18 cellular contexts compared by ENCODE assay signal in genomic region chr12:40947812-40948211, GRCh38.
A peak's percentile ranks its signal among the peaks of the same experiment; 100 is the strongest.
DNase-seq lines count a peak whose midpoint lies in the region; TF ChIP-seq lines count a peak whose summit lies in the region.
"Had no signal": no experiment of that assay in that cellular context is flagged by ENCODE, and none has a peak within 500 bp of the region (broad histone marks: within the 10 kb centered on the region; RNA-seq: fewer than 3 reads in every experiment).

No MANE protein-coding gene starts in this region.

- intact Hi-C loops in stomach (cut with DNase I; ENCODE audit: low total_unique reads): loop anchor here (5.0 kb wide), 1 partner anchor 1079 kb away; no protein-coding TSS in a partner anchor

- no peaks in the 10 kb centered on the region for H4K20me1 ChIP-seq in smooth muscle cell (ENCODE audit: low read depth)

- H3K4me1 ChIP-seq in smooth muscle cell (ENCODE audit: low read depth): no peaks in the 10 kb centered on the region
- H3K4me1 ChIP-seq in stomach: no peaks in the 10 kb centered on the region
- H3K4me1 ChIP-seq: HAP-1, Peyer's patch had no signal

- H3K79me2 ChIP-seq in smooth muscle cell (ENCODE audit: low read depth): no peaks in the 10 kb centered on the region

- no peak overlapping the region for H3K4me3 ChIP-seq in smooth muscle cell
- no peak overlapping the region for H3K4me3 ChIP-seq in stomach
- H3K4me3 ChIP-seq: HAP-1, MG63, Peyer's patch had no signal

- no peak for TF ChIP-seq EP300 in stomach (IDR thresholded peaks at IDR 0.05)

- H3K36me3 ChIP-seq in smooth muscle cell (ENCODE audit: low read depth) (no peaks in the 10 kb centered on the region), stomach (no peaks in the 10 kb centered on the region)
- H3K36me3 ChIP-seq: HAP-1, MG63, Peyer's patch had no signal

- DNase-seq in LoVo (ENCODE audit: low spot score) (peak; percentile 12), astrocyte of the hippocampus (ENCODE audit: low read depth, low spot score) (peak; percentile 40), glomerular visceral epithelial cell (ENCODE audit: extremely low spot score) (peak; percentile 74), smooth muscle cell (lab: John Stamatoyannopoulos, UW; ENCODE audit: unreplicated experiment) (no peak), KBM-7 (no peak), stomach (no peak)
- DNase-seq in stimulated activated CD4-positive, alpha-beta T cell treated with anti-CD3 and anti-CD28 coated beads, Interleukin-15, amount 100 ng/mL, for 24 hours: no peak
- DNase-seq: DMS 273 treated with DMSO at 0.1 percent for 48 hours; GDM1; MG63; NCI-H1092 treated with DMSO at 0.1 percent for 48 hours; NCI-H146; NCI-H2081; NCI-H446 treated with DMSO at 0.1 percent for 48 hours; NCI-H69; NK-92 treated with Interleukin-12 subunit alpha and Interleukin-12 subunit beta, amount 100 ng/mL, for 24 hours; Peyer's patch had no signal

- H3K27ac ChIP-seq in smooth muscle cell (ENCODE audit: low read depth) (peak overlapping the region; percentile 19), stomach (no peak overlapping the region)
- H3K27ac ChIP-seq: Peyer's patch had no signal

- H2AFZ ChIP-seq in smooth muscle cell (ENCODE audit: low read depth): no peak overlapping the region

- no peak overlapping the region for H3K9ac ChIP-seq in smooth muscle cell (ENCODE audit: low read depth)

- no peak for TF ChIP-seq POLR2A in stomach (IDR thresholded peaks at IDR 0.05)

- TF ChIP-seq CTCF in smooth muscle cell (IDR thresholded peaks at IDR 0.05; ENCODE audit: borderline replicate concordance, insufficient read depth, poor library complexity, severe bottlenecking): no peak
- TF ChIP-seq CTCF in stomach (IDR thresholded peaks at IDR 0.05): no peak

- H3F3A ChIP-seq in smooth muscle cell (ENCODE audit: low read depth): no peaks in the 10 kb centered on the region

- H3K4me2 ChIP-seq in smooth muscle cell: peak overlapping the region; percentile 17

- H3K27me3 ChIP-seq in smooth muscle cell (ENCODE audit: low read depth) (no peaks in the 10 kb centered on the region), stomach (no peaks in the 10 kb centered on the region)
- H3K27me3 ChIP-seq: MG63, Peyer's patch had no signal

- in situ Hi-C loops in KBM-7 (cut with MboI; ENCODE audit: low pct_unique_long_range_greater_than_20kb, low sequenced_read_pairs): no loop called here

- WGBS in smooth muscle cell (ENCODE audit: low lambda C conversion rate): 42% methylated on average over 2 of the region's 2 CpGs
- 33 to 51% (median 43%) methylated on average over 2 of the region's 2 CpGs for WGBS in stomach, 5 donors

- H3K9me3 ChIP-seq in smooth muscle cell (replicated peaks; ENCODE audit: low read depth) (no peaks in the 10 kb centered on the region), stomach (no peaks in the 10 kb centered on the region)
- H3K9me3 ChIP-seq: HAP-1, MG63, Peyer's patch had no signal

Comparison
In these comparisons a context has a peak if more than half of its experiments do, and no peak if none do; other contexts are left out.
1. DNase-seq: peak in LoVo (single experiment), astrocyte of the hippocampus (single experiment) and glomerular visceral epithelial cell (single experiment); none in smooth muscle cell (single experiment), stimulated activated CD4-positive, alpha-beta T cell treated with anti-CD3 and anti-CD28 coated beads, Interleukin-15, amount 100 ng/mL, for 24 hours (single experiment), KBM-7 (single experiment) and stomach (single experiment).